In genomic region chr12:106333756-106334155, GRCh38 we compare ENCODE assay signal across 16 cellular contexts.
"Had no signal": no experiment of that assay in that cellular context is flagged by ENCODE, and none has a peak within 500 bp of the region (broad histone marks: within the 10 kb centered on the region; RNA-seq: fewer than 3 reads in every experiment).

No MANE protein-coding gene starts in this region.

- H3K9me3 Mint-ChIP-seq: activated naive CD4-positive, alpha-beta T cell treated with anti-CD3 and anti-CD28 coated beads, Interleukin-2, amount 50 U/mL, for 24 hours had no signal

- H3K27me3 ChIP-seq: colonic mucosa, esophagus muscularis mucosa, stomach, testis had no signal

- H3K9me3 ChIP-seq: colonic mucosa, esophagus muscularis mucosa, stomach, testis had no signal

- DNase-seq: activated CD4-positive, alpha-beta T cell treated with anti-CD3 and anti-CD28 coated beads, Interleukin-2, amount 50 U/mL, for 48 hours; activated CD4-positive, CD25-positive, alpha-beta regulatory T cell treated with anti-CD3 and anti-CD28 coated beads, Interleukin-2, amount 50 U/mL, for 72 hours; activated effector memory CD4-positive, alpha-beta T cell treated with Interleukin-2 at 50 U/mL for 16 hours; amniotic stem cell; central memory CD4-positive, alpha-beta T cell; colonic mucosa; stimulated activated CD4-positive, alpha-beta T cell treated with anti-CD3 and anti-CD28 coated beads, Interleukin-1b, Interleukin-23, amount 100 ng/mL, for 48 hours; stomach; testis had no signal

- H3K27me3 Mint-ChIP-seq: activated naive CD4-positive, alpha-beta T cell treated with anti-CD3 and anti-CD28 coated beads, Interleukin-2, amount 50 U/mL, for 24 hours; brain had no signal

- H3K4me1 Mint-ChIP-seq: neural crest cell had no signal

- H3K4me3 Mint-ChIP-seq: activated naive CD4-positive, alpha-beta T cell treated with anti-CD3 and anti-CD28 coated beads, Interleukin-2, amount 50 U/mL, for 24 hours; brain; mesothelial cell of epicardium; neural crest cell had no signal

- H3K4me3 ChIP-seq: colonic mucosa, esophagus muscularis mucosa, lung, stomach, testis had no signal

- H3K36me3 ChIP-seq: colonic mucosa had no signal

- H3K4me1 ChIP-seq: colonic mucosa, testis had no signal

- H3K27ac Mint-ChIP-seq: activated naive CD4-positive, alpha-beta T cell treated with anti-CD3 and anti-CD28 coated beads, Interleukin-2, amount 50 U/mL, for 24 hours; brain; mesothelial cell of epicardium had no signal

- H3K27ac ChIP-seq: colonic mucosa, esophagus muscularis mucosa, parathyroid adenoma, stomach, testis had no signal
